8 cellular contexts compared by ENCODE assay signal in the genomic region with DNA sequence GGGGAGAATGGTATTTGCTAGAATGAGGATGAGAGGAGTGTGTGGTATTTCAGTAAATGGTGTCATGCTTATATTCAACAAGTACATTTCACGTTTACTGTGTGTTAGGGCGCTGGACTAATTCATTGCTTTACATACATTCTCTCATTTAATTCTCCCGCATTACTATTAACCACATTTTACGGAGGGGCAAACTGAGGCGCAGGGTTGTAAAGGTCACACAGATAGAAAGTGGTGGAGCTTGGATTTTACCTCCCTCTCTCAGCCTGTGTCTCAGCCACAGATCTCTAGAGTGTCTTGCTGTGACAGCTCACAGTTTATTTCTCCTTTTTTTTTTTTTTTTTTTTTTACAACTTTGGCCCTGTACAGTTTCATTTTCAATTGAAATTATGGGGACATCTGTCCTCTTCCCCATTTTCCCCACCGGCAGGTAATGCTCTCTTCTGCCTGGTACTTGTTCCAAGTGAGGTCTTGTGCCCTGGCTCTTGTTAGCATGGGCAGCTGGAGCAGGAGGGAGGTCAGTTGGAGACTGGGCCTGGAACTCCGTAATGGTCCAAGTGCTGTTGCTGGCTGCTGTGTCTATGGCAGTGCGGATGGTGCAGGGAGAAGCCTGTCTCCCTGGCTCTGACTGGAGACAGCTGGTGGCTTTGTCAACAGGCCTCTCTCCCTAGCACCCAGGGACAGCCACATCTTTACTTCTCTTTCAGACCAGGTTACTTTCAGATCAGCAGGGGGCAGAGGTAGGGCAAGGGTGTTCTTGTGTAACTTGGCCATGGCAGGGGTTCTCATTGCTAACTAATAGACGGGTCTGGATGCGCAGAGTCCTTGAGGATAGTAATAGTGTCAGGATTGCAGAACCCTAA. TPM values are rescaled to one million over a fixed set of nuclear protein-coding genes. Genes with fewer than 3 reads are reported as not detected.
DNase-seq lines count a peak whose midpoint lies in the region; ATAC-seq and TF ChIP-seq lines count a peak whose summit lies in the region.

No MANE protein-coding gene starts in this region.

- H3K27me3 ChIP-seq in WERI-Rb-1 (ENCODE audit: insufficient read depth, low read depth, severe bottlenecking) (no peaks in the 10 kb centered on the region), foreskin keratinocyte (no peaks in the 10 kb centered on the region), neuron (ENCODE audit: insufficient read depth, low read length) (no peaks in the 10 kb centered on the region)

- peaks cover 22% of the 10 kb centered on the region for H3K36me3 ChIP-seq in WERI-Rb-1
- peaks cover 10% of the 10 kb centered on the region for H3K36me3 ChIP-seq in neuron (ENCODE audit: insufficient read depth, low read length)

- H2AFZ ChIP-seq in neuron (ENCODE audit: low read depth, low read length): no peak overlapping the region

- H3K9me3 ChIP-seq in WERI-Rb-1 (ENCODE audit: severe bottlenecking): no peaks in the 10 kb centered on the region
- no peaks in the 10 kb centered on the region for H3K9me3 ChIP-seq in neuron (ENCODE audit: low read length)

- H3K27ac ChIP-seq in WERI-Rb-1: peak overlapping the region; percentile 98
- peak overlapping the region; percentile 81 for H3K27ac ChIP-seq in foreskin keratinocyte

- H3K27me3 Mint-ChIP-seq in IgD-negative memory B cell: no peaks in the 10 kb centered on the region

- ATAC-seq in foreskin keratinocyte: no peak
- ATAC-seq in HG03565 (IDR thresholded peaks at IDR 0.05; ENCODE audit: unreplicated experiment): no peak

- H3K27ac Mint-ChIP-seq in IgD-negative memory B cell: peak overlapping the region; percentile 90 to 97 (median 96)

- DNase-seq in GF-D8 (lab: John Stamatoyannopoulos, UW) (peak; percentile 72), WERI-Rb-1 (peak; percentile 57), foreskin keratinocyte (peak; percentile 45 to 59), HK-2 (ENCODE audit: unreplicated experiment) (no peak), NCI-H748 (lab: John Stamatoyannopoulos, UW; ENCODE audit: unreplicated experiment) (no peak)

- peak overlapping the region; percentile 80 to 95 (median 90) for H3K4me3 Mint-ChIP-seq in IgD-negative memory B cell

- TF ChIP-seq CTCF in WERI-Rb-1 (IDR thresholded peaks at IDR 0.05; ENCODE audit: low read depth, low read length) (peak; percentile 32; the same call in 1 of the 2 replicates), foreskin keratinocyte (conservative IDR thresholded peaks at IDR 0.05) (peak; percentile 56)

- H3K4me3 ChIP-seq in WERI-Rb-1 (ENCODE audit: low read depth, low read length): peak overlapping the region; percentile 75
- peak overlapping the region; percentile 63 for H3K4me3 ChIP-seq in neuron (ENCODE audit: low read length)

- no peaks in the 10 kb centered on the region for H3K36me3 Mint-ChIP-seq in IgD-negative memory B cell

- H3K4me1 ChIP-seq in foreskin keratinocyte (peaks cover 48% of the 10 kb centered on the region), neuron (ENCODE audit: insufficient read depth, low read length) (peaks cover 37% of the 10 kb centered on the region)

- H3K4me1 Mint-ChIP-seq in IgD-negative memory B cell: peaks cover 42 to 48% (median 45%) of the 10 kb centered on the region in 3 donors

- no peaks in the 10 kb centered on the region for H3K9me3 Mint-ChIP-seq in IgD-negative memory B cell

RNA-seq across cellular contexts. Expression of a gene that starts 20.5 kb away (rescaled TPM):
- polyA plus RNA-seq in IgD-negative memory B cell: 3.1 TPM
- total RNA-seq in foreskin keratinocyte: 53.4 and 56.2 TPM in 2 replicates
- 15.3 and 16.8 TPM in 2 replicates for polyA plus RNA-seq in foreskin keratinocyte

RNA-seq across cellular contexts. Expression of a gene that starts 37.9 kb away (rescaled TPM):
- polyA plus RNA-seq in IgD-negative memory B cell: 7,694 TPM
- total RNA-seq in foreskin keratinocyte: 2,193 and 2,437 TPM in 2 replicates
- 3,381 and 3,638 TPM in 2 replicates for polyA plus RNA-seq in foreskin keratinocyte

Comparison
In these comparisons a context has a peak if more than half of its experiments do, and no peak if none do; other contexts are left out.
1. DNase-seq: peak in GF-D8 (single experiment), WERI-Rb-1 (single experiment) and foreskin keratinocyte (2 of 2); none in HK-2 (single experiment) and NCI-H748 (single experiment).